ENCODE assay signal across 13 cellular contexts in the genomic region with DNA sequence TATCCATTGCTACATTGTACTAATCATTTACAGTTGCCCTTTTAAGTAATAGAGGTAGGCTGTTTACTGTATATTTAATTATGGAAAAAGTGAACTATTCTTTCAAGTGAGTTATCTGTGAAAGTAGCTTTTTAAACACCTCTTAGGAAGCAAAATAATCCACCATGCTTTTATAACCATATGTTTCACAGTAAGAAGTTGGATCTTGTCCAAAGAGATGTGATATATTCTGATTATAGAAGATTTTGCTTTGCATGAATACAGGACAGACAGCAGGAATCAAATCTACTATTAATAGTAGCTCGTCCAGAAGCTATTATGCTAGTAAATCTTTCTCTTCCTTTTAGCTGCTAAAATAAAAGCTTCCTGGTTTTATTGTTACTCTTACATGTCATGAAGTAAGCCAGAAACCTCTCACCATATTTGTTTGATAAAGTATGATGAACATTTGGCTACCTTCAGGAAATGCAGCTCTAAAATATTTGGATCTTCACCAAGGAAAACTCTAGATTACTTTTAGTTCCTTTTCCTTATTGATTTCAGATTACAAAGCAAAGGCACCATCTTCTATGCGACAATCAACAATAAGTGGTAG.
"Had no signal": no experiment of that assay in that cellular context is flagged by ENCODE, and none has a peak within 500 bp of the region (broad histone marks: within the 10 kb centered on the region; RNA-seq: fewer than 3 reads in every experiment).

No MANE protein-coding gene starts in this region.

- H3K27ac ChIP-seq: breast epithelium, epithelial cell of prostate, lower lobe of right lung, sigmoid colon, stomach, thoracic aorta had no signal

- H3K4me1 Mint-ChIP-seq: activated naive CD8-positive, alpha-beta T cell treated with anti-CD3 and anti-CD28 coated beads, Interleukin-2, amount 10 ng/mL, durations not matched to agents 7 days and 5 days; immature natural killer cell had no signal

- H3K4me3 ChIP-seq: breast epithelium, lower lobe of right lung, sigmoid colon, stomach, thoracic aorta had no signal

- DNase-seq: activated CD4-positive, CD25-positive, alpha-beta regulatory T cell treated with anti-CD3 and anti-CD28 coated beads, Interleukin-2, amount 50 U/mL, for 72 hours; activated naive CD4-positive, alpha-beta T cell; activated naive CD8-positive, alpha-beta T cell treated with anti-CD3 and anti-CD28 coated beads, Interleukin-2, amount 10 ng/mL, durations not matched to agents 7 days and 5 days; head of caudate nucleus; immature natural killer cell; lower lobe of right lung; sigmoid colon; stimulated activated CD4-positive, alpha-beta T cell treated with anti-CD3 and anti-CD28 coated beads, Interleukin-1b, Interleukin-23, amount 100 ng/mL, for 48 hours; stomach had no signal

- H3K9me3 Mint-ChIP-seq: activated T-helper 1 cell treated with anti-CD3 and anti-CD28 coated beads, Interleukin-12 subunit alpha, Interleukin-12 subunit beta, Interleukin-2, Interleukin-4 antibody, amounts not matched to agents 30 ng/mL and 10 ng/mL and 1 ng/mL, durations not matched to agents 14 hours and 24 hours and 36 hours had no signal

- H3K4me3 Mint-ChIP-seq: activated naive CD8-positive, alpha-beta T cell treated with anti-CD3 and anti-CD28 coated beads, Interleukin-2, amount 10 ng/mL, durations not matched to agents 7 days and 5 days; activated T-helper 1 cell treated with anti-CD3 and anti-CD28 coated beads, Interleukin-12 subunit alpha, Interleukin-12 subunit beta, Interleukin-2, Interleukin-4 antibody, amounts not matched to agents 30 ng/mL and 10 ng/mL and 1 ng/mL, durations not matched to agents 14 hours and 24 hours and 36 hours; immature natural killer cell had no signal

- H3K36me3 ChIP-seq: breast epithelium, lower lobe of right lung, sigmoid colon, stomach, thoracic aorta had no signal

- H3K36me3 Mint-ChIP-seq: activated naive CD8-positive, alpha-beta T cell treated with anti-CD3 and anti-CD28 coated beads, Interleukin-2, amount 10 ng/mL, durations not matched to agents 7 days and 5 days; immature natural killer cell had no signal

- H3K4me1 ChIP-seq: breast epithelium had no signal

- H3K27me3 ChIP-seq: breast epithelium, sigmoid colon, stomach had no signal

- H3K9me3 ChIP-seq: breast epithelium, lower lobe of right lung, sigmoid colon, stomach, thoracic aorta had no signal

- H3K27ac Mint-ChIP-seq: activated naive CD8-positive, alpha-beta T cell treated with anti-CD3 and anti-CD28 coated beads, Interleukin-2, amount 10 ng/mL, durations not matched to agents 7 days and 5 days; activated T-helper 1 cell treated with anti-CD3 and anti-CD28 coated beads, Interleukin-12 subunit alpha, Interleukin-12 subunit beta, Interleukin-2, Interleukin-4 antibody, amounts not matched to agents 30 ng/mL and 10 ng/mL and 1 ng/mL, durations not matched to agents 14 hours and 24 hours and 36 hours; immature natural killer cell had no signal
